ENCODE assay signal across 8 cellular contexts in genomic region chr6:82364087-82365010, GRCh38. TPM values are rescaled to one million over a fixed set of nuclear protein-coding genes. Genes with fewer than 3 reads are reported as not detected.
A peak's percentile ranks its signal among the peaks of the same experiment; 100 is the strongest.
DNase-seq lines count a peak whose midpoint lies in the region; ATAC-seq and TF ChIP-seq lines count a peak whose summit lies in the region.

No MANE protein-coding gene starts in this region.

- CTCF ChIA-PET in activated CD8-positive, alpha-beta T cell treated with anti-CD3 and anti-CD28 coated beads, Interleukin-2, amount 10 ng/mL, durations not matched to agents 7 days and 5 days (lab: Charles Lee), result no interaction called here

- POLR2A ChIA-PET in activated CD8-positive, alpha-beta T cell treated with anti-CD3 and anti-CD28 coated beads, Interleukin-2, amount 10 ng/mL, durations not matched to agents 7 days and 5 days (lab: Charles Lee), result no interaction called here

- H3K27ac Mint-ChIP-seq in activated CD8-positive, alpha-beta T cell treated with anti-CD3 and anti-CD28 coated beads, Interleukin-2, amount 10 ng/mL, durations not matched to agents 7 days and 5 days, result no peak overlapping the region
- H3K27ac Mint-ChIP-seq in nephron, result peak overlapping the region; percentile 82 to 96 (median 91)

- no peaks in the 10 kb centered on the region for H3K9me3 Mint-ChIP-seq in activated CD8-positive, alpha-beta T cell treated with anti-CD3 and anti-CD28 coated beads, Interleukin-2, amount 10 ng/mL, durations not matched to agents 7 days and 5 days (ENCODE audit: insufficient read depth)
- H3K9me3 Mint-ChIP-seq in nephron, result no peaks in the 10 kb centered on the region

- no peaks in the 10 kb centered on the region for H3K36me3 Mint-ChIP-seq in activated CD8-positive, alpha-beta T cell treated with anti-CD3 and anti-CD28 coated beads, Interleukin-2, amount 10 ng/mL, durations not matched to agents 7 days and 5 days (ENCODE audit: low read depth)
- H3K36me3 Mint-ChIP-seq in nephron (ENCODE audit: low read depth), result peaks cover 7% of the 10 kb centered on the region

- DNase-seq in COLO668 (lab: John Stamatoyannopoulos, UW; ENCODE audit: unreplicated experiment), result peak; percentile 65
- peak; percentile 60 for DNase-seq in LoVo (ENCODE audit: low spot score)
- peak; percentile 21 for DNase-seq in activated CD8-positive, alpha-beta T cell treated with anti-CD3 and anti-CD28 coated beads, Interleukin-2, amount 10 ng/mL, durations not matched to agents 7 days and 5 days
- peak; percentile 43 for DNase-seq in fibroblast of the conjunctiva (ENCODE audit: low read depth)
- no peak for DNase-seq in superior temporal gyrus (ENCODE audit: extremely low spot score)
- no peak for DNase-seq in NK-92 (lab: John Stamatoyannopoulos, UW; ENCODE audit: unreplicated experiment)

- peak; percentile 40 for ATAC-seq in GM19463 (IDR thresholded peaks at IDR 0.05; ENCODE audit: unreplicated experiment)
- peak; percentile 62 for ATAC-seq in activated CD8-positive, alpha-beta T cell treated with anti-CD3 and anti-CD28 coated beads, Interleukin-2, amount 10 ng/mL, durations not matched to agents 7 days and 5 days

- H3K4me1 Mint-ChIP-seq in activated CD8-positive, alpha-beta T cell treated with anti-CD3 and anti-CD28 coated beads, Interleukin-2, amount 10 ng/mL, durations not matched to agents 7 days and 5 days (ENCODE audit: low read depth), result peaks cover 21% of the 10 kb centered on the region
- peaks cover 25% of the 10 kb centered on the region for H3K4me1 Mint-ChIP-seq in nephron

- H3K27me3 Mint-ChIP-seq in activated CD8-positive, alpha-beta T cell treated with anti-CD3 and anti-CD28 coated beads, Interleukin-2, amount 10 ng/mL, durations not matched to agents 7 days and 5 days (ENCODE audit: low read depth), result peaks cover 50% of the 10 kb centered on the region
- H3K27me3 Mint-ChIP-seq in nephron (ENCODE audit: low read depth), result peaks cover 38% of the 10 kb centered on the region

- peak overlapping the region; percentile 63 for H3K4me3 Mint-ChIP-seq in activated CD8-positive, alpha-beta T cell treated with anti-CD3 and anti-CD28 coated beads, Interleukin-2, amount 10 ng/mL, durations not matched to agents 7 days and 5 days
- peak overlapping the region; percentile 96 to 99 (median 97) for H3K4me3 Mint-ChIP-seq in nephron

- no peak for TF ChIP-seq CTCF in nephron (IDR thresholded peaks at IDR 0.05; ENCODE audit: unreplicated experiment in 3 of 3)

RNA-seq across cellular contexts. Expression of gene TPBG, which starts 0.7 kb away (rescaled TPM):
- not detected for total RNA-seq in activated CD8-positive, alpha-beta T cell treated with anti-CD3 and anti-CD28 coated beads, Interleukin-2, amount 10 ng/mL, durations not matched to agents 7 days and 5 days

Comparison
In these comparisons a context has a peak if more than half of its experiments do, and no peak if none do; other contexts are left out.
1. DNase-seq: peak in COLO668 (single experiment), LoVo (single experiment), activated CD8-positive, alpha-beta T cell treated with anti-CD3 and anti-CD28 coated beads, Interleukin-2, amount 10 ng/mL, durations not matched to agents 7 days and 5 days (single experiment) and fibroblast of the conjunctiva (single experiment); none in superior temporal gyrus (single experiment) and NK-92 (single experiment).